In the genomic region with DNA sequence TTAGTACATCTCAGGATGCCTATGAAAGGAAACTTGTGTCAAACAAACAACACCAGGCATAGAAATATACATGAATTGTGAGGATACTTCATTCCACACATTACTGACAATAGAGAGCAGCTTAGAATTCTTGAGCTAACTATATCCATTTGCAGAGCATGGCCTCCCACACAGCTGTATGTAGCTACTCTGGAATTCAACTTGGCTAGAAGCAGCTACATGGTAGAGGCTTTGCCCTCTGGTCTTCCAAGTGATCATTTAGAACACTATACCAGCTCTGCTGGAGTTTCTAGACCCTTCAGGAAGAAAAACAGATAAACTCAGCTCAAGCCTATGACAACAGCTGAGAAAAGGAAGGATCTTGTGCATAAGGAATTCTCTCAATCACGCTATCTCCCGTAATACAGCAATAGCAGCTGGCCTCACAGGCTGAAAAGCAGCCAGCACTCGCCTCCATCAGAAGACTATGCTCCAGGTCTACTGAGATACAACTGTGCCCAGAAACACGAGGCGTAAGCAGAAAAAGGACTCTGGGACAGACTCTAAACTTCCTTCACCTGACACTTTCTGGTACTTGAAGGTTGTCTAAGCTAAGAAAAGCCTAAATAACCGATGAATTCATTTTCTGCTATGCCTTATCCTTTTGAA, we compare ENCODE assay signal across 14 cellular contexts. TPM values are rescaled to one million over a fixed set of nuclear protein-coding genes. Genes with fewer than 3 reads are reported as not detected.
A peak's percentile ranks its signal among the peaks of the same experiment; 100 is the strongest.
DNase-seq lines count a peak whose midpoint lies in the region; TF ChIP-seq lines count a peak whose summit lies in the region.
"Had no signal": no experiment of that assay in that cellular context is flagged by ENCODE, and none has a peak within 500 bp of the region (broad histone marks: within the 10 kb centered on the region; RNA-seq: fewer than 3 reads in every experiment).

No MANE protein-coding gene starts in this region.

- no peaks in the 10 kb centered on the region for H3K9me3 ChIP-seq in stomach smooth muscle (ENCODE audit: control insufficient read depth in 2 of 2, low read length in 2 of 2)
- no peaks in the 10 kb centered on the region for H3K9me3 ChIP-seq in prostate gland
- H3K9me3 ChIP-seq: breast epithelium, pancreas had no signal

- no peak for TF ChIP-seq CTCF in HFFc6 (IDR thresholded peaks at IDR 0.05)
- TF ChIP-seq CTCF in brain (conservative IDR thresholded peaks at IDR 0.05) = no peak
- no peak for TF ChIP-seq CTCF in prostate gland (IDR thresholded peaks at IDR 0.05)

- H3K27ac Mint-ChIP-seq in HFFc6 (peak overlapping the region; percentile 37), brain (peak overlapping the region in 3 of 5 experiments; percentile 53 to 74 (median 68))
- no peak overlapping the region for H3K27ac Mint-ChIP-seq in T-helper 2 cell treated with Interferon-gamma antibody and Interleukin-4, amounts not matched to agents 5 μg/mL and 100 μg/mL, for 36 hours
- H3K27ac Mint-ChIP-seq: T-cell had no signal

- H3K4me1 ChIP-seq in stomach smooth muscle (ENCODE audit: control insufficient read depth, insufficient read depth, low read length) (peaks cover 8% of the 10 kb centered on the region), prostate gland (replicated peaks) (no peaks in the 10 kb centered on the region)
- H3K4me1 ChIP-seq: breast epithelium had no signal

- H3K4me3 ChIP-seq in stomach smooth muscle (ENCODE audit: low read length in 2 of 2) (no peak overlapping the region), prostate gland (no peak overlapping the region)
- H3K4me3 ChIP-seq: breast epithelium, pancreas, PC-9 had no signal

- intact Hi-C loops in prostate gland (cut with DNase I) = no loop called here

- H3K4me1 Mint-ChIP-seq in HFFc6 (ENCODE audit: low read depth) (peaks cover 42% of the 10 kb centered on the region), brain (peaks cover 27% of the 10 kb centered on the region)
- peaks cover 19% of the 10 kb centered on the region for H3K4me1 Mint-ChIP-seq in T-helper 2 cell treated with Interferon-gamma antibody and Interleukin-4, amounts not matched to agents 5 μg/mL and 100 μg/mL, for 36 hours (ENCODE audit: low read depth)

- H3K9me3 Mint-ChIP-seq in HFFc6 (no peaks in the 10 kb centered on the region), brain (no peaks in the 10 kb centered on the region)
- H3K9me3 Mint-ChIP-seq in T-helper 2 cell treated with Interferon-gamma antibody and Interleukin-4, amounts not matched to agents 5 μg/mL and 100 μg/mL, for 36 hours = no peaks in the 10 kb centered on the region
- H3K9me3 Mint-ChIP-seq: T-cell had no signal

- peak overlapping the region; percentile 67 for H3K27ac ChIP-seq in stomach smooth muscle (ENCODE audit: low read length)
- H3K27ac ChIP-seq in prostate gland = no peak overlapping the region
- H3K27ac ChIP-seq: breast epithelium, PC-9 had no signal

- TF ChIP-seq POLR2A in prostate gland (IDR thresholded peaks at IDR 0.05) = no peak

- H3K4me3 Mint-ChIP-seq in HFFc6 = no peak overlapping the region
- no peak overlapping the region for H3K4me3 Mint-ChIP-seq in brain
- no peak overlapping the region for H3K4me3 Mint-ChIP-seq in T-helper 2 cell treated with Interferon-gamma antibody and Interleukin-4, amounts not matched to agents 5 μg/mL and 100 μg/mL, for 36 hours
- H3K4me3 Mint-ChIP-seq: T-cell had no signal

- no peak overlapping the region for H3K9ac ChIP-seq in stomach smooth muscle (ENCODE audit: low read length in 2 of 2)

- peaks cover 7% of the 10 kb centered on the region; the same call in 1 of the 2 replicates for H3K36me3 Mint-ChIP-seq in HFFc6 (ENCODE audit: low read depth)
- H3K36me3 Mint-ChIP-seq in brain = peaks cover 13% of the 10 kb centered on the region
- H3K36me3 Mint-ChIP-seq in T-helper 2 cell treated with Interferon-gamma antibody and Interleukin-4, amounts not matched to agents 5 μg/mL and 100 μg/mL, for 36 hours (ENCODE audit: low read depth) = peaks cover 7% of the 10 kb centered on the region

- H3K27me3 ChIP-seq in stomach smooth muscle (ENCODE audit: control insufficient read depth in 1 of 2, insufficient read depth in 2 of 2, low read length in 2 of 2) (no peaks in the 10 kb centered on the region), prostate gland (replicated peaks; ENCODE audit: insufficient read depth) (no peaks in the 10 kb centered on the region)
- H3K27me3 ChIP-seq: breast epithelium, pancreas had no signal

- H3K36me3 ChIP-seq in stomach smooth muscle (ENCODE audit: control insufficient read depth in 2 of 2, insufficient read depth in 2 of 2, low read length in 2 of 2) (peaks cover 0 to 4% of the 10 kb centered on the region in 2 donors), prostate gland (no peaks in the 10 kb centered on the region)
- H3K36me3 ChIP-seq: breast epithelium, pancreas had no signal

- DNase-seq in HFFc6 (peak; percentile 9), inferior parietal cortex (ENCODE audit: extremely low spot score) (peak; percentile 47), prostate gland (ENCODE audit: low spot score) (no peak), globus pallidus (ENCODE audit: low spot score) (no peak)
- DNase-seq in T-helper 2 cell treated with Interferon-gamma antibody and Interleukin-4, amounts not matched to agents 5 μg/mL and 100 μg/mL, for 36 hours (ENCODE audit: low spot score) = no peak
- DNase-seq: activated CD4-positive, alpha-beta T cell treated with anti-CD3 and anti-CD28 coated beads for 4 hours; mammary epithelial cell; NCI-H2227 treated with DMSO at 0.1 percent for 48 hours; pancreas; PC-9; T-cell had no signal

- WGBS in prostate gland = 96% methylated on average over 6 of the region's 6 CpGs

- H3K27me3 Mint-ChIP-seq in HFFc6 (ENCODE audit: insufficient read depth) (no peaks in the 10 kb centered on the region; the same call in 1 of the 2 replicates), brain (no peaks in the 10 kb centered on the region)
- no peaks in the 10 kb centered on the region for H3K27me3 Mint-ChIP-seq in T-helper 2 cell treated with Interferon-gamma antibody and Interleukin-4, amounts not matched to agents 5 μg/mL and 100 μg/mL, for 36 hours (ENCODE audit: low read depth)
- H3K27me3 Mint-ChIP-seq: T-cell had no signal

RNA-seq across cellular contexts. Expression of gene APOA1, which starts 50.6 kb away (rescaled TPM):
- not detected for total RNA-seq in HFFc6 (2021; fragmentation: NEBNext Ultra II Directional; extraction: Animal tissue kit (Norgen Biotek cat#: 25700))
- polyA plus RNA-seq in brain (ENCODE audit: insufficient read depth, low read depth, low replicate concordance) = not detected
- 1,000 to 10,000 TPM in 1 of 2 donors, not detected in 1; 2,058 TPM for total RNA-seq in prostate gland
- total RNA-seq: mammary epithelial cell, PC-9 had no signal

RNA-seq across cellular contexts. Expression of gene APOC3, which starts 58.3 kb away (rescaled TPM):
- total RNA-seq in HFFc6 (2021; fragmentation: NEBNext Ultra II Directional; extraction: Animal tissue kit (Norgen Biotek cat#: 25700)) = not detected
- not detected for polyA plus RNA-seq in brain (ENCODE audit: insufficient read depth, low read depth, low replicate concordance)
- not detected for total RNA-seq in prostate gland
- total RNA-seq: breast epithelium, mammary epithelial cell, PC-9 had no signal
- polyA plus RNA-seq: mammary epithelial cell had no signal

Comparison
In these comparisons a context has a peak if more than half of its experiments do, and no peak if none do; other contexts are left out.
1. DNase-seq: peak in HFFc6 (single experiment) and inferior parietal cortex (single experiment); none in prostate gland (single experiment), T-helper 2 cell treated with Interferon-gamma antibody and Interleukin-4, amounts not matched to agents 5 μg/mL and 100 μg/mL, for 36 hours (single experiment) and globus pallidus (single experiment).